8 cellular contexts compared by ENCODE assay signal in the genomic region with DNA sequence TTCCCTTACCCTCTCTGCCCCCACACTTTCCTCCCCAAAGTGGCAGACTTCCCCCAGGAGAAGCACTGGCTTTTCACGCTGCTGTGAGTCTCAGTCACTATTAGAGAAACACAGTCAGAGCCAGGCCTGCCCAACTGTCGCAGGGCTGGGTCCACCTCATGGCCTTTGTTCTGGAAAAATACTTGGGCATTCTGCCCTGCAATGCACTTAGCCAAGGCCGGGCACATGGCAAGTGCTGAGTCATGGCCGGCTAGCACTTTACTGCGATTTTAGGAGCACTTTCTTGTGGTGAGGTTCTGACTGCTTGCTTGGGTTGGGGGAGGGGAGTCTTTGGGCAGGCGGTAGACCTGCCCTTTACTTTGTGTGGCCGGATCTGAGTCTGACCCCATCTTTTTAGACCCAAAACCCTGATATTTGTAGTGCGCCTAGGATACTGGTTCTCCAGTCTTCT. TPM values are rescaled to one million over a fixed set of nuclear protein-coding genes. Genes with fewer than 3 reads are reported as not detected.
DNase-seq lines count a peak whose midpoint lies in the region; ATAC-seq, FAIRE-seq and TF ChIP-seq lines count a peak whose summit lies in the region.

No MANE protein-coding gene starts in this region.

- peak overlapping the region; percentile 61 for H2BK120ac ChIP-seq in H1 (replicated peaks; ENCODE audit: low read depth, low read length)
- no peak overlapping the region for H2BK120ac ChIP-seq in mesenchymal stem cell (ENCODE audit: low read depth, low read length)

- H2BK15ac ChIP-seq in H1 (ENCODE audit: low read length): peak overlapping the region; percentile 65; the same call in 1 of the 2 replicates
- H2BK15ac ChIP-seq in mesenchymal stem cell (ENCODE audit: low read depth, poor library complexity, severe bottlenecking): no peak overlapping the region

- peak overlapping the region; percentile 69 for H4K5ac ChIP-seq in H1 (ENCODE audit: insufficient read length, low read depth, low read length)

- WGBS in H1 (ENCODE audit: extremely low coverage in 1 of 2, insufficient coverage in 1 of 2, insufficient read length in 1 of 2, insufficient replicate concordance in 2 of 2, low coverage in 1 of 2, low lambda C conversion rate in 2 of 2, missing lambda C conversion rate in 1 of 2), 2 experiments: 70% methylated on average over 8 of the region's 8 CpGs; no CpG with 5 or more reads in 1 of the 2 experiments
- 55% methylated on average over 8 of the region's 8 CpGs for WGBS in mesenchymal stem cell

- no peak for TF ChIP-seq CTCF in H1 (IDR thresholded peaks at IDR 0.05; ENCODE audit: control extremely low read depth in 1 of 3, insufficient read depth in 1 of 3, low read depth in 1 of 3, low read length in 3 of 3)
- no peak for TF ChIP-seq CTCF in upper lobe of right lung (IDR thresholded peaks at IDR 0.05)

- POLR2A ChIA-PET in H1 (lab: Charles Lee; ENCODE audit: partially characterized antibody): interaction anchor here (0.9 to 13.3 kb wide), 6 partner anchors 10 to 44 kb away, joined by 3 to 166 read pairs (median 3); partner anchors contain the start of gene SRP9

- peak overlapping the region; percentile 92 for H2BK20ac ChIP-seq in H1 (ENCODE audit: low read length)

- peak; percentile 56 for DNase-seq in ELF-1 (ENCODE audit: low read depth, low spot score)
- peak; percentile 52 for DNase-seq in NCI-H69 (lab: John Stamatoyannopoulos, UW)
- no peak for DNase-seq in H1 (ENCODE audit: low read depth in 1 of 2, low spot score in 2 of 2)
- peak; percentile 82 for DNase-seq in mesenchymal stem cell
- peak; percentile 87 for DNase-seq in upper lobe of right lung
- no peak for DNase-seq in SW 1271 (lab: John Stamatoyannopoulos, UW)

- H2BK5ac ChIP-seq in H1 (ENCODE audit: low read depth, low read length): peak overlapping the region; percentile 95
- no peak overlapping the region for H2BK5ac ChIP-seq in mesenchymal stem cell (ENCODE audit: low read depth, low read length, poor library complexity, severe bottlenecking)

- H2AK5ac ChIP-seq in H1 (ENCODE audit: low read depth, low read length) (peak overlapping the region; percentile 91), mesenchymal stem cell (ENCODE audit: low read length, severe bottlenecking) (no peak overlapping the region)

- H3K79me1 ChIP-seq in H1 (ENCODE audit: low read depth, low read length): peaks cover 8% of the 10 kb centered on the region
- peaks cover 25% of the 10 kb centered on the region for H3K79me1 ChIP-seq in mesenchymal stem cell (replicated peaks; ENCODE audit: low read length, poor library complexity, severe bottlenecking)

- peak overlapping the region; percentile 43 for H3K56ac ChIP-seq in H1 (replicated peaks; ENCODE audit: insufficient read length, low read depth, low read length)

- H3K4ac ChIP-seq in H1 (replicated peaks; ENCODE audit: insufficient read length, low read depth, low read length) (peak overlapping the region; percentile 83), mesenchymal stem cell (ENCODE audit: low read depth in 1 of 2, low read length in 2 of 2) (peak overlapping the region; percentile 94 to 96)

- intact Hi-C loops in upper lobe of right lung (cut with DNase I): no loop called here

- peak; percentile 84 for ATAC-seq in upper lobe of right lung
- no peak for ATAC-seq in HG03039 (IDR thresholded peaks at IDR 0.05; ENCODE audit: unreplicated experiment)
- no peak for ATAC-seq in HG02571 (IDR thresholded peaks at IDR 0.05; ENCODE audit: unreplicated experiment)

- no peaks in the 10 kb centered on the region for H3K23me2 ChIP-seq in H1 (ENCODE audit: low read depth, low read length)

- no peak for FAIRE-seq in H1 (lab: Jason Lieb, UNC)

- H3K27me3 ChIP-seq in H1 (replicated peaks in 1 of 4; ENCODE audit: control insufficient read depth in 3 of 4, extremely low read depth in 1 of 4, insufficient read depth in 3 of 4, low read length in 3 of 4) (no peaks in the 10 kb centered on the region), mesenchymal stem cell (ENCODE audit: control insufficient read depth in 1 of 2, insufficient read depth in 1 of 2, low read length in 2 of 2) (no peaks in the 10 kb centered on the region), upper lobe of right lung (no peaks in the 10 kb centered on the region)

- no peak overlapping the region for H3K4me3 ChIP-seq in H1 (ENCODE audit: extremely low read depth in 1 of 4, insufficient read depth in 2 of 4, low read depth in 3 of 4, low read length in 4 of 4)
- peak overlapping the region in 1 of 2 experiments; percentile 40 for H3K4me3 ChIP-seq in mesenchymal stem cell (ENCODE audit: insufficient read depth in 1 of 2, low read depth in 1 of 2, low read length in 2 of 2)
- no peak overlapping the region for H3K4me3 ChIP-seq in upper lobe of right lung

- H3K27ac ChIP-seq in H1 (ENCODE audit: low read depth, low read length) (peak overlapping the region; percentile 40; the same call in 1 of the 2 replicates), mesenchymal stem cell (ENCODE audit: low read length, poor library complexity, severe bottlenecking) (peak overlapping the region; percentile 17), upper lobe of right lung (peak overlapping the region; percentile 89)

- H4K20me1 ChIP-seq in H1 (replicated peaks in 1 of 2; ENCODE audit: control insufficient read depth in 1 of 2, insufficient read depth in 2 of 2, low read length in 2 of 2): peaks cover 0 to 2% of the 10 kb centered on the region in 2 experiments

- no peak overlapping the region for H3K23ac ChIP-seq in H1 (ENCODE audit: insufficient read length)
- no peak overlapping the region for H3K23ac ChIP-seq in mesenchymal stem cell (ENCODE audit: low read length in 2 of 2)

- H2AFZ ChIP-seq in H1 (ENCODE audit: low read length): no peak overlapping the region
- H2AFZ ChIP-seq in mesenchymal stem cell (ENCODE audit: low read depth, low read length): no peak overlapping the region

- no peak for TF ChIP-seq RAD21 in H1 (IDR thresholded peaks at IDR 0.05 in 1 of 2, conservative IDR thresholded peaks at IDR 0.05 in 1 of 2; ENCODE audit: low read depth in 2 of 2, low read length in 2 of 2)

- H2BK12ac ChIP-seq in H1 (ENCODE audit: low read depth, low read length) (peak overlapping the region; percentile 86), mesenchymal stem cell (ENCODE audit: low read length in 2 of 2) (peak overlapping the region; percentile 64 to 79)

- H3K18ac ChIP-seq in H1 (ENCODE audit: extremely low read depth, low read length): peak overlapping the region; percentile 64
- H3K18ac ChIP-seq in mesenchymal stem cell (ENCODE audit: low read depth in 1 of 2, low read length in 2 of 2): peak overlapping the region; percentile 92

- CTCF ChIA-PET in H1 (lab: Charles Lee; ENCODE audit: partially characterized antibody): interaction anchor here (0.8 to 2.0 kb wide), 7 partner anchors 8 to 94 kb away, joined by 3 to 6 read pairs (median 5); partner anchors contain the start of gene EPHX1

- TF ChIP-seq EP300 in H1 (IDR thresholded peaks at IDR 0.05; ENCODE audit: borderline replicate concordance in 1 of 2, low read depth in 2 of 2, low read length in 2 of 2): no peak

- H3K4me1 ChIP-seq in H1 (replicated peaks in 1 of 4; ENCODE audit: control insufficient read depth in 3 of 4, insufficient read depth in 4 of 4, low read length in 3 of 4): peaks cover 11 to 35% (median 24%) of the 10 kb centered on the region in 4 experiments
- peaks cover 22% of the 10 kb centered on the region for H3K4me1 ChIP-seq in mesenchymal stem cell (ENCODE audit: control insufficient read depth, insufficient read depth, low read depth, low read length)
- peaks cover 77% of the 10 kb centered on the region for H3K4me1 ChIP-seq in upper lobe of right lung

- peak overlapping the region; percentile 28; the same call in 1 of the 2 replicates for H4K8ac ChIP-seq in H1 (ENCODE audit: extremely low read depth, insufficient read depth, low read length)
- H4K8ac ChIP-seq in mesenchymal stem cell (ENCODE audit: low read length): peak overlapping the region; percentile 92

- H3K9ac ChIP-seq in H1 (replicated peaks in 1 of 4; ENCODE audit: extremely low read depth in 1 of 4, low read depth in 3 of 4, low read length in 3 of 4) (peak overlapping the region in 3 of 4 experiments; percentile 14 to 37 (median 32); a peak in 4 of 7 replicates), mesenchymal stem cell (ENCODE audit: low read length) (peak overlapping the region; percentile 86)

- TF ChIP-seq POLR2A in H1 (IDR thresholded peaks at IDR 0.05; ENCODE audit: control extremely low read depth in 1 of 2, low read depth in 2 of 2, low read length in 2 of 2): no peak

- no peaks in the 10 kb centered on the region for H3K9me3 ChIP-seq in H1 (ENCODE audit: insufficient read depth in 2 of 2, low read depth in 1 of 2, low read length in 1 of 2)
- no peaks in the 10 kb centered on the region for H3K9me3 ChIP-seq in mesenchymal stem cell (ENCODE audit: control insufficient read depth, low read length)
- no peaks in the 10 kb centered on the region for H3K9me3 ChIP-seq in upper lobe of right lung

- H3K14ac ChIP-seq in H1 (ENCODE audit: insufficient read length) (no peak overlapping the region), mesenchymal stem cell (ENCODE audit: low read length in 2 of 2) (peak overlapping the region in 1 of 2 experiments; percentile 85)

- peaks cover 0 to 20% of the 10 kb centered on the region in 2 experiments; a peak in 1 of 4 replicates for H3K79me2 ChIP-seq in H1 (ENCODE audit: control insufficient read depth in 1 of 2, insufficient read depth in 2 of 2, low read length in 2 of 2)

- H4K91ac ChIP-seq in H1 (replicated peaks; ENCODE audit: insufficient read length, low read length): peak overlapping the region; percentile 99
- H4K91ac ChIP-seq in mesenchymal stem cell (ENCODE audit: low read length): peak overlapping the region; percentile 98

- H3K36me3 ChIP-seq in H1 (ENCODE audit: control insufficient read depth in 2 of 4, insufficient read depth in 4 of 4, low read length in 3 of 4) (no peaks in the 10 kb centered on the region; a peak in 1 of 8 replicates), mesenchymal stem cell (ENCODE audit: control insufficient read depth in 1 of 2, insufficient read depth in 2 of 2, low read depth in 1 of 2, low read length in 2 of 2) (peaks cover 4 to 12% of the 10 kb centered on the region in 2 experiments), upper lobe of right lung (no peaks in the 10 kb centered on the region)

- H3K4me2 ChIP-seq in H1 (ENCODE audit: insufficient read depth in 1 of 2, low read depth in 2 of 2, low read length in 2 of 2) (peak overlapping the region; percentile 21 to 44), mesenchymal stem cell (ENCODE audit: low read length, poor library complexity, severe bottlenecking) (no peak overlapping the region)

RNA-seq across cellular contexts. Expression of gene EPHX1, which starts 7.7 kb away (rescaled TPM):
- 79.1 and 80.0 TPM in 2 replicates for total RNA-seq in H1 (2021; fragmentation: NEBNext Ultra II Directional; extraction: Animal tissue kit (Norgen Biotek cat#: 25700))
- polyA plus RNA-seq in H1 (2011; rRNA removed): 45.3 and 47.6 TPM in 2 replicates
- 23.5 TPM for polyA plus RNA-seq in H1 (2011; cell fraction: cytosol; rRNA removed)
- 50.9 TPM for polyA plus RNA-seq in H1 (2011; cell fraction: nucleus; rRNA removed)
- 87.4 to 98.2 TPM (median 91.4 TPM) in 4 replicates for polyA plus RNA-seq in H1 (2012, experiment 1 of 2)
- polyA plus RNA-seq in H1 (2012, experiment 2 of 2): 157 TPM
- 157 TPM for polyA plus RNA-seq in H1 (2013, experiment 1 of 2)
- polyA plus RNA-seq in H1 (2013, experiment 2 of 2): 166 TPM
- polyA minus RNA-seq in H1 (2011; rRNA and poly(A)+ RNA removed): 30.1 and 31.7 TPM in 2 replicates
- polyA minus RNA-seq in H1 (2011; cell fraction: cytosol; rRNA and poly(A)+ RNA removed): 19.2 TPM
- 22.1 TPM for polyA minus RNA-seq in H1 (2011; cell fraction: nucleus; rRNA and poly(A)+ RNA removed)
- 58.9 TPM for polyA plus RNA-seq in mesenchymal stem cell (2013, experiment 1 of 2)
- 59.0 TPM for polyA plus RNA-seq in mesenchymal stem cell (2013, experiment 2 of 2)
- 245 TPM for total RNA-seq in upper lobe of right lung

RNA-seq across cellular contexts. Expression of gene SRP9, which starts 40.0 kb away (rescaled TPM):
- 446 and 448 TPM in 2 replicates for total RNA-seq in H1 (2021; fragmentation: NEBNext Ultra II Directional; extraction: Animal tissue kit (Norgen Biotek cat#: 25700))
- polyA plus RNA-seq in H1 (2011; rRNA removed): 342 and 572 TPM in 2 replicates
- polyA plus RNA-seq in H1 (2011; cell fraction: cytosol; rRNA removed): 639 TPM
- 94.4 TPM for polyA plus RNA-seq in H1 (2011; cell fraction: nucleus; rRNA removed)
- 256 to 682 TPM (median 537 TPM) in 4 replicates for polyA plus RNA-seq in H1 (2012, experiment 1 of 2)
- polyA plus RNA-seq in H1 (2012, experiment 2 of 2): 59.1 TPM
- polyA plus RNA-seq in H1 (2013, experiment 1 of 2): 274 TPM
- polyA plus RNA-seq in H1 (2013, experiment 2 of 2): 272 TPM
- 150 and 182 TPM in 2 replicates for polyA minus RNA-seq in H1 (2011; rRNA and poly(A)+ RNA removed)
- polyA minus RNA-seq in H1 (2011; cell fraction: cytosol; rRNA and poly(A)+ RNA removed): 259 TPM
- 78.2 TPM for polyA minus RNA-seq in H1 (2011; cell fraction: nucleus; rRNA and poly(A)+ RNA removed)
- polyA plus RNA-seq in mesenchymal stem cell (2013, experiment 1 of 2): 196 TPM
- polyA plus RNA-seq in mesenchymal stem cell (2013, experiment 2 of 2): 205 TPM
- 157 TPM for total RNA-seq in upper lobe of right lung

Comparison
In these comparisons a context has a peak if more than half of its experiments do, and no peak if none do; other contexts are left out.
1. DNase-seq: peak in ELF-1 (single experiment), NCI-H69 (single experiment), mesenchymal stem cell (single experiment) and upper lobe of right lung (single experiment); none in H1 (0 of 2) and SW 1271 (0 of 2).
2. H3K27ac ChIP-seq: peak in every context shown above with its lines; median percentile 89 in upper lobe of right lung; 40 in H1; 17 in mesenchymal stem cell.